Comparison of ENCODE assay signal across 27 cellular contexts in the genomic region with DNA sequence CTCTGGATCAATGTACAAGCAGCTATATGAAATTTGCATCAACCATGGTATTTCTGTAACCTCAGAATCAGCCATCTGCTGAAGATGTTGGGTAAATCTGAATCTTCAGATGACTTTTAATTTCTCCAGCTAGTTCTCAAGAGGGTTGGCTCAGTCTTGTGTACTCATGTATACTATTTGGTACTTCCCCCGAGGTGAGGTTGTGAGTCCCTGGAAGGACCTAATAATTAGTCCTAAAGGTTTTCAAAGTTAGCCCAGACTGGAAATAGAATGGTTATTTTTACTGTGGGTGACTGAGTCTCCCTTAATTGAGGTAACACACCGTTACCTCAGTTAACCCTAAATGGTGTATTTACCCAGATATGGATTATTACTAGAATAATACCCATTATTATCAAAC.
"Had no signal": no experiment of that assay in that cellular context is flagged by ENCODE, and none has a peak within 500 bp of the region (broad histone marks: within the 10 kb centered on the region; RNA-seq: fewer than 3 reads in every experiment).

No MANE protein-coding gene starts in this region.

- H3K27ac ChIP-seq: dorsolateral prefrontal cortex, esophagus squamous epithelium, left lung, lower lobe of right lung, neutrophil, pancreas, stomach, thyroid gland, vagina had no signal

- H3K4me1 ChIP-seq: left lung, lower lobe of right lung, pancreas, stomach, thyroid gland, vagina had no signal

- H3K27ac Mint-ChIP-seq: memory B cell; mesothelial cell of epicardium; naive B cell; natural killer cell treated with Interleukin-12 subunit alpha and Interleukin-12 subunit beta and Interleukin-15 and Interleukin-18, amount 100 ng/mL, for 72 hours had no signal

- H3K4me1 Mint-ChIP-seq: memory B cell, naive B cell, neural crest cell had no signal

- H3K27me3 ChIP-seq: dorsolateral prefrontal cortex, esophagus squamous epithelium, left lung, neutrophil, pancreas, stomach, thyroid gland, vagina had no signal

- H3K36me3 ChIP-seq: esophagus squamous epithelium, left lung, lower lobe of right lung, neutrophil, pancreas, stomach, thyroid gland had no signal

- H3K9me3 Mint-ChIP-seq: memory B cell; mesothelial cell of epicardium; naive B cell; natural killer cell treated with Interleukin-12 subunit alpha and Interleukin-12 subunit beta and Interleukin-15 and Interleukin-18, amount 100 ng/mL, for 72 hours; neural crest cell had no signal

- H3K4me3 ChIP-seq: dorsolateral prefrontal cortex, esophagus squamous epithelium, left lung, lower lobe of right lung, mucosa of descending colon, pancreas, smooth muscle cell, stomach, thyroid gland, vagina had no signal

- DNase-seq: cerebellar nuclear complex; dorsolateral prefrontal cortex; effector CD4-positive, alpha-beta T cell; esophagus squamous epithelium; foreskin melanocyte; glutamatergic neuron; kidney; left lung; lower lobe of right lung; naive B cell; pancreas; retina; stimulated activated CD4-positive, alpha-beta T cell treated with anti-CD3 and anti-CD28 coated beads, Interleukin-12 subunit alpha, Interleukin-12 subunit beta, amount 100 ng/mL, for 4 hours; stimulated activated CD4-positive, alpha-beta T cell treated with anti-CD3 and anti-CD28 coated beads, Interleukin-1b, Interleukin-23, amount 100 ng/mL, for 48 hours; stimulated activated CD4-positive, alpha-beta T cell treated with anti-CD3 and anti-CD28 coated beads, Interleukin-4, amount 100 ng/mL, for 1 hour; stimulated activated CD8-positive, alpha-beta memory T cell treated with anti-CD3 and anti-CD28 coated beads, Interleukin-4, amount 100 ng/mL, for 48 hours; stimulated activated naive CD4-positive, alpha-beta T cell treated with Interleukin-2 at 50 U/mL for 16 hours; stomach had no signal

- ATAC-seq: natural killer cell treated with Interleukin-12 subunit alpha and Interleukin-12 subunit beta and Interleukin-15 and Interleukin-18, amount 100 ng/mL, for 72 hours had no signal

- H3K4me3 Mint-ChIP-seq: memory B cell; mesothelial cell of epicardium; naive B cell; natural killer cell treated with Interleukin-12 subunit alpha and Interleukin-12 subunit beta and Interleukin-15 and Interleukin-18, amount 100 ng/mL, for 72 hours; neural crest cell had no signal

- H3K9me3 ChIP-seq: esophagus squamous epithelium, left lung, lower lobe of right lung, mucosa of descending colon, neutrophil, pancreas, stomach, thyroid gland, vagina had no signal

- H3K36me3 Mint-ChIP-seq: memory B cell; naive B cell; natural killer cell treated with Interleukin-12 subunit alpha and Interleukin-12 subunit beta and Interleukin-15 and Interleukin-18, amount 100 ng/mL, for 72 hours had no signal

- H3K27me3 Mint-ChIP-seq: memory B cell had no signal
